18 cellular contexts compared by ENCODE assay signal in the genomic region with DNA sequence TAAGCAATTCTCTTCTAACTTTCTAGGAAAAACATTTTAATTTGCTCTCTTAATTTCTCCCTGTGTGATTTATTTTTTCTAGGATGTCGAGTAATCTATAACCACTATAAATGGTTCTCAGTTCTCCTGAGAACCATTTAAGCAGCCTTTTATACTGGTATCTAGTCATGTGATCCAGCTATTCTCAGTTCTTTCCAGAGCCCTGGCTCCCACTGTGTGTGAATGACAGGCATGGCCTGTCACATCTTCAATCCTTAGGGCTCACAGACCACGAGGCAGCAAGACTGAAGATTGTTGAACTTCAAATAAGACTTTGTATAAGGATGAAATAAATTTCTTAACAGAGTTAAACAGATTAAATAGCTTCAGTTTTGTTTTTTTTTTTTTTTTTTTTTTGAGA.
DNase-seq lines count a peak whose midpoint lies in the region; ATAC-seq, FAIRE-seq and TF ChIP-seq lines count a peak whose summit lies in the region.
"Had no signal": no experiment of that assay in that cellular context is flagged by ENCODE, and none has a peak within 500 bp of the region (broad histone marks: within the 10 kb centered on the region; RNA-seq: fewer than 3 reads in every experiment).

No MANE protein-coding gene starts in this region.

- 86% methylated on average over 2 of the region's 2 CpGs; no CpG with 5 or more reads in 1 of the 2 experiments for WGBS in H1 (ENCODE audit: extremely low coverage in 1 of 2, insufficient coverage in 1 of 2, insufficient read length in 1 of 2, insufficient replicate concordance in 2 of 2, low coverage in 1 of 2, low lambda C conversion rate in 2 of 2, missing lambda C conversion rate in 1 of 2), 2 experiments
- 76 to 78% (median 78%) methylated on average over 2 of the region's 2 CpGs for WGBS in small intestine, 3 donors
- 81% methylated on average over 2 of the region's 2 CpGs for WGBS in right lobe of liver (ENCODE audit: insufficient coverage, low coverage, low lambda C conversion rate, missing lambda C conversion rate)

- POLR2A ChIA-PET in H1 (lab: Charles Lee; ENCODE audit: partially characterized antibody), result interaction anchor here (0.6 kb wide), 1 partner anchor 11 kb away, joined by 3 read pairs; no protein-coding TSS in a partner anchor

- H2BK5ac ChIP-seq in H1 (ENCODE audit: low read depth, low read length), result no peak overlapping the region

- H3F3A ChIP-seq in neural progenitor cell (ENCODE audit: low read depth), result peaks cover 12% of the 10 kb centered on the region

- H2AFZ ChIP-seq in H1 (ENCODE audit: low read length) (no peak overlapping the region), neural progenitor cell (replicated peaks) (no peak overlapping the region)

- H3K9ac ChIP-seq in H1 (replicated peaks in 1 of 4; ENCODE audit: extremely low read depth in 1 of 4, low read depth in 3 of 4, low read length in 3 of 4), result no peak overlapping the region
- H3K9ac ChIP-seq in neural progenitor cell, result no peak overlapping the region

- CTCF ChIA-PET in H1 (lab: Charles Lee; ENCODE audit: partially characterized antibody), result interaction anchor here (0.9 to 1.0 kb wide), 2 partner anchors 14 to 22 kb away, joined by 3 read pairs; no protein-coding TSS in a partner anchor

- H2AK5ac ChIP-seq in H1 (ENCODE audit: low read depth, low read length), result no peak overlapping the region

- H3K23me2 ChIP-seq in H1 (ENCODE audit: low read depth, low read length), result no peaks in the 10 kb centered on the region

- peak; percentile 50 for DNase-seq in COLO829 (ENCODE audit: low spot score)
- peak; percentile 58 for DNase-seq in SK-MEL-5 (ENCODE audit: low read depth, low spot score)
- DNase-seq in H1 (ENCODE audit: low read depth in 1 of 2, low spot score in 2 of 2), result no peak
- peak; percentile 48 for DNase-seq in neural progenitor cell (ENCODE audit: low spot score)
- DNase-seq in small intestine, result no peak
- no peak for DNase-seq in dermis blood vessel endothelial cell
- no peak for DNase-seq in right lobe of liver
- DNase-seq: ACHN; C1 segment of cervical spinal cord; CD4-positive, alpha-beta T cell; DMS79; GOT3 had no signal

- H3K27ac ChIP-seq in H1 (ENCODE audit: low read depth, low read length) (no peak overlapping the region), neural progenitor cell (peak overlapping the region; percentile 27), small intestine (ENCODE audit: low read depth in 1 of 2, low read length in 1 of 2) (no peak overlapping the region), right lobe of liver (no peak overlapping the region)

- peaks cover 4% of the 10 kb centered on the region for H3K27me3 Mint-ChIP-seq in neural progenitor cell (ENCODE audit: insufficient read depth, low read depth)
- H3K27me3 Mint-ChIP-seq: CD4-positive, alpha-beta T cell had no signal

- no peak overlapping the region for H3K4me3 Mint-ChIP-seq in neural progenitor cell
- H3K4me3 Mint-ChIP-seq: CD4-positive, alpha-beta T cell had no signal

- H3K23ac ChIP-seq in H1 (ENCODE audit: insufficient read length), result no peak overlapping the region

- H3K27me3 ChIP-seq in H1 (replicated peaks in 1 of 4; ENCODE audit: control insufficient read depth in 3 of 4, extremely low read depth in 1 of 4, insufficient read depth in 3 of 4, low read length in 3 of 4) (no peaks in the 10 kb centered on the region), neural progenitor cell (no peaks in the 10 kb centered on the region), small intestine (ENCODE audit: control insufficient read depth in 2 of 2, insufficient read depth in 2 of 2, low read length in 2 of 2) (no peaks in the 10 kb centered on the region), right lobe of liver (no peaks in the 10 kb centered on the region)

- H4K91ac ChIP-seq in H1 (replicated peaks; ENCODE audit: insufficient read length, low read length), result no peak overlapping the region

- H3K36me3 ChIP-seq in H1 (ENCODE audit: control insufficient read depth in 2 of 4, insufficient read depth in 4 of 4, low read length in 3 of 4), result no peaks in the 10 kb centered on the region
- H3K36me3 ChIP-seq in neural progenitor cell, result no peaks in the 10 kb centered on the region
- no peaks in the 10 kb centered on the region for H3K36me3 ChIP-seq in small intestine (ENCODE audit: control insufficient read depth in 2 of 2, insufficient read depth in 2 of 2, low read length in 2 of 2)
- H3K36me3 ChIP-seq in right lobe of liver, result no peaks in the 10 kb centered on the region
- H3K36me3 ChIP-seq: HAP-1 had no signal

- FAIRE-seq in H1 (lab: Jason Lieb, UNC), result no peak
- no peak for FAIRE-seq in small intestine (lab: Jason Lieb, UNC)
- FAIRE-seq: GM12878, GM18507, HepG2, HTR-8/SVneo had no signal

- TF ChIP-seq RAD21 in H1 (IDR thresholded peaks at IDR 0.05 in 1 of 2, conservative IDR thresholded peaks at IDR 0.05 in 1 of 2; ENCODE audit: low read depth in 2 of 2, low read length in 2 of 2), result no peak

- no peak overlapping the region for H2BK20ac ChIP-seq in H1 (ENCODE audit: low read length)

- H3K56ac ChIP-seq in H1 (replicated peaks; ENCODE audit: insufficient read length, low read depth, low read length), result no peak overlapping the region

- no peaks in the 10 kb centered on the region for H3K9me3 Mint-ChIP-seq in neural progenitor cell

- H4K20me1 ChIP-seq in H1 (replicated peaks in 1 of 2; ENCODE audit: control insufficient read depth in 1 of 2, insufficient read depth in 2 of 2, low read length in 2 of 2), result no peaks in the 10 kb centered on the region
- no peaks in the 10 kb centered on the region for H4K20me1 ChIP-seq in neural progenitor cell (ENCODE audit: low read depth)

- H3K4me3 ChIP-seq in H1 (ENCODE audit: extremely low read depth in 1 of 4, insufficient read depth in 2 of 4, low read depth in 3 of 4, low read length in 4 of 4), result no peak overlapping the region
- no peak overlapping the region for H3K4me3 ChIP-seq in neural progenitor cell
- H3K4me3 ChIP-seq in small intestine (ENCODE audit: low read depth in 1 of 2, low read length in 2 of 2), result no peak overlapping the region
- no peak overlapping the region for H3K4me3 ChIP-seq in right lobe of liver
- H3K4me3 ChIP-seq: GM12878, HAP-1 had no signal

- no peak overlapping the region for H2BK120ac ChIP-seq in H1 (replicated peaks; ENCODE audit: low read depth, low read length)

- intact Hi-C loops in right lobe of liver (cut with DNase I), result no loop called here

- H4K5ac ChIP-seq in H1 (ENCODE audit: insufficient read length, low read depth, low read length), result no peak overlapping the region

- H4K8ac ChIP-seq in H1 (ENCODE audit: extremely low read depth, insufficient read depth, low read length), result no peak overlapping the region

- no peaks in the 10 kb centered on the region for H3K79me1 ChIP-seq in H1 (ENCODE audit: low read depth, low read length)

- H2BK12ac ChIP-seq in H1 (ENCODE audit: low read depth, low read length), result no peak overlapping the region

- no peaks in the 10 kb centered on the region for H3K9me3 ChIP-seq in H1 (ENCODE audit: insufficient read depth in 2 of 2, low read depth in 1 of 2, low read length in 1 of 2)
- H3K9me3 ChIP-seq in neural progenitor cell (ENCODE audit: low read depth), result no peaks in the 10 kb centered on the region
- no peaks in the 10 kb centered on the region for H3K9me3 ChIP-seq in small intestine (ENCODE audit: control insufficient read depth, low read depth)
- H3K9me3 ChIP-seq in right lobe of liver, result no peaks in the 10 kb centered on the region
- H3K9me3 ChIP-seq: HAP-1 had no signal

- H3K18ac ChIP-seq in H1 (ENCODE audit: extremely low read depth, low read length), result no peak overlapping the region

- H3K4me1 ChIP-seq in H1 (replicated peaks in 1 of 4; ENCODE audit: control insufficient read depth in 3 of 4, insufficient read depth in 4 of 4, low read length in 3 of 4) (peaks cover 2 to 8% (median 6%) of the 10 kb centered on the region in 4 experiments; a peak in 5 of 7 replicates), neural progenitor cell (peaks cover 23% of the 10 kb centered on the region), small intestine (ENCODE audit: control insufficient read depth in 2 of 2, insufficient read depth in 1 of 2, low read depth in 1 of 2, low read length in 1 of 2) (no peaks in the 10 kb centered on the region), right lobe of liver (no peaks in the 10 kb centered on the region)

- TF ChIP-seq CTCF in H1 (IDR thresholded peaks at IDR 0.05; ENCODE audit: control extremely low read depth in 1 of 3, insufficient read depth in 1 of 3, low read depth in 1 of 3, low read length in 3 of 3), result no peak
- no peak for TF ChIP-seq CTCF in neural progenitor cell (IDR thresholded peaks at IDR 0.05)
- no peak for TF ChIP-seq CTCF in right lobe of liver (IDR thresholded peaks at IDR 0.05)

- no peaks in the 10 kb centered on the region for H3K79me2 ChIP-seq in H1 (ENCODE audit: control insufficient read depth in 1 of 2, insufficient read depth in 2 of 2, low read length in 2 of 2)
- no peaks in the 10 kb centered on the region for H3K79me2 ChIP-seq in neural progenitor cell (ENCODE audit: low read depth)

- in situ Hi-C loops in SK-MEL-5 (cut with HindIII; ENCODE audit: low pct_unique_long_range_greater_than_20kb, low sequenced_read_pairs), result no loop called here

- H3K4me2 ChIP-seq in H1 (ENCODE audit: insufficient read depth in 1 of 2, low read depth in 2 of 2, low read length in 2 of 2), result no peak overlapping the region
- H3K4me2 ChIP-seq in neural progenitor cell, result peak overlapping the region; percentile 11

- TF ChIP-seq EP300 in H1 (IDR thresholded peaks at IDR 0.05; ENCODE audit: borderline replicate concordance in 1 of 2, low read depth in 2 of 2, low read length in 2 of 2), result no peak

- ATAC-seq in GM21526 (IDR thresholded peaks at IDR 0.05; ENCODE audit: low FRiP score, unreplicated experiment), result no peak
- ATAC-seq in right lobe of liver, result no peak
- ATAC-seq: GM12878 had no signal

- no peak overlapping the region for H2BK15ac ChIP-seq in H1 (ENCODE audit: low read length)

- peaks cover 7% of the 10 kb centered on the region for H3K4me1 Mint-ChIP-seq in neural progenitor cell

- H3K14ac ChIP-seq in H1 (ENCODE audit: insufficient read length), result no peak overlapping the region

- H3K4ac ChIP-seq in H1 (replicated peaks; ENCODE audit: insufficient read length, low read depth, low read length), result no peak overlapping the region

- no peak for TF ChIP-seq POLR2A in H1 (IDR thresholded peaks at IDR 0.05; ENCODE audit: control extremely low read depth in 1 of 2, low read depth in 2 of 2, low read length in 2 of 2)
- TF ChIP-seq POLR2A in right lobe of liver (IDR thresholded peaks at IDR 0.05), result no peak

- H3K27ac Mint-ChIP-seq in neural progenitor cell, result no peak overlapping the region
- H3K27ac Mint-ChIP-seq: CD4-positive, alpha-beta T cell had no signal

- no peaks in the 10 kb centered on the region for H3K36me3 Mint-ChIP-seq in neural progenitor cell

TF ChIP-seq in H1, 55 proteins besides CTCF, POLR2A, EP300 and RAD21:
- TF ChIP-seq SIX5 (IDR thresholded peaks at IDR 0.05; ENCODE audit: low read depth, low read length) (no peak), TCF12 (IDR thresholded peaks at IDR 0.05; ENCODE audit: low read depth, low read length) (no peak)
- TF ChIP-seq, protein P1, sequence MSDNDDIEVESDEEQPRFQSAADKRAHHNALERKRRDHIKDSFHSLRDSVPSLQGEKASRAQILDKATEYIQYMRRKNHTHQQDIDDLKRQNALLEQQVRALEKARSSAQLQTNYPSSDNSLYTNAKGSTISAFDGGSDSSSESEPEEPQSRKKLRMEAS (IDR thresholded peaks at IDR 0.05), result 0 out of 2 replicates have a peak, but pooled peaks have one; percentile 28

Comparison
In these comparisons a context has a peak if more than half of its experiments do, and no peak if none do; other contexts are left out.
1. DNase-seq: peak in COLO829 (single experiment), SK-MEL-5 (single experiment) and neural progenitor cell (single experiment); none in H1 (0 of 2), small intestine (single experiment), dermis blood vessel endothelial cell (single experiment) and right lobe of liver (0 of 3).